Comparison of ENCODE assay signal across 18 cellular contexts in the genomic region with DNA sequence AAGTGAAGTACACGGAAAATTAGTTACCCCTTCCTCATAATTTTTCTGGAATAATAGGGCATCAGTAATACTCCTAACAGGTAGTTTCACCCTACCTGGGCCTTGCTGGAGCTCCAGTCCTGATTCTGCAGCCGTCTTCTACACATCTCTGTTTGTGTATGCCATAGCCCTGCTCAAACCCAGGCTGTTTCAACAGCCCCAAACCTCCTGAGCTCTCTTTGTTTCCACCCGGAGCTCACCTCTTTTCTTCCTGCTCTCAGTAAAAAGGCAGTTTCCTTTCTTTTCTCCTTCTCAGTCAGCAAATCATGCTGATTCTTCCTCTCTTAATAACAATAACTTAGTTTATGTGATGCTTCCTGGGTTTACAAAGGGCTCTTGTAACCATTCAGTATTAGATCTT.
"Had no signal": no experiment of that assay in that cellular context is flagged by ENCODE, and none has a peak within 500 bp of the region (broad histone marks: within the 10 kb centered on the region; RNA-seq: fewer than 3 reads in every experiment).

No MANE protein-coding gene starts in this region.

- H3K27ac ChIP-seq: colonic mucosa, foreskin keratinocyte, ovary had no signal

- H3K27me3 ChIP-seq: colonic mucosa, foreskin keratinocyte, ovary had no signal

- ATAC-seq: foreskin keratinocyte; left colon; left ventricle myocardium superior; naive thymus-derived CD4-positive, alpha-beta T cell; right cardiac atrium had no signal

- H3K4me3 ChIP-seq: colonic mucosa, lung, ovary had no signal

- H3K9me3 ChIP-seq: colonic mucosa, ovary had no signal

- DNase-seq: colonic mucosa; effector CD4-positive, alpha-beta T cell; endodermal cell; erythroblast; foreskin keratinocyte; left colon; left ventricle myocardium superior; mesenchymal stem cell; naive thymus-derived CD4-positive, alpha-beta T cell; nucleus accumbens; ovary; right cardiac atrium; small intestine; stimulated activated CD4-positive, alpha-beta T cell treated with anti-CD3 and anti-CD28 coated beads, Interleukin-12 subunit alpha, Interleukin-12 subunit beta, amount 100 ng/mL, for 4 hours; stimulated activated naive CD4-positive, alpha-beta T cell treated with Interleukin-2 at 50 U/mL for 16 hours; trophoblast cell had no signal

- H3K36me3 ChIP-seq: colonic mucosa, ovary had no signal

- FAIRE-seq: endothelial cell of umbilical vein, small intestine had no signal

- H3K4me1 ChIP-seq: colonic mucosa had no signal
